In genomic region chr11:23679981-23680380, GRCh38 we compare ENCODE assay signal across 25 cellular contexts.
"Had no signal": no experiment of that assay in that cellular context is flagged by ENCODE, and none has a peak within 500 bp of the region (broad histone marks: within the 10 kb centered on the region; RNA-seq: fewer than 3 reads in every experiment).

No MANE protein-coding gene starts in this region.

- H3K4me3 Mint-ChIP-seq: central memory CD8-positive, alpha-beta T cell; mesothelial cell of epicardium; natural killer cell treated with Interleukin-12 subunit alpha and Interleukin-12 subunit beta and Interleukin-15 and Interleukin-18, amount 100 ng/mL, for 72 hours; neural crest cell; type B pancreatic cell had no signal

- DNase-seq: dermis blood vessel endothelial cell; effector memory CD4-positive, alpha-beta T cell; foreskin melanocyte; head of caudate nucleus; mesenchymal stem cell; naive B cell; stimulated activated CD4-positive, alpha-beta T cell treated with anti-CD3 and anti-CD28 coated beads, Interleukin-15, amount 100 ng/mL, for 24 hours; stimulated activated CD4-positive, alpha-beta T cell treated with anti-CD3 and anti-CD28 coated beads, Interleukin-4, amount 100 ng/mL, for 1 hour; stimulated activated CD8-positive, alpha-beta memory T cell treated with anti-CD3 and anti-CD28 coated beads, Interleukin-4, amount 100 ng/mL, for 48 hours; stimulated activated naive CD4-positive, alpha-beta T cell; substantia nigra; testis; tibial artery; uterus had no signal

- H3K4me1 Mint-ChIP-seq: central memory CD8-positive, alpha-beta T cell; naive B cell; neural crest cell had no signal

- H3K36me3 ChIP-seq: esophagus muscularis mucosa, tibial artery, uterus had no signal

- H3K36me3 Mint-ChIP-seq: mesothelial cell of epicardium; naive B cell; natural killer cell treated with Interleukin-12 subunit alpha and Interleukin-12 subunit beta and Interleukin-15 and Interleukin-18, amount 100 ng/mL, for 72 hours; type B pancreatic cell had no signal

- H3K9me3 Mint-ChIP-seq: mesothelial cell of epicardium; naive B cell; natural killer cell treated with Interleukin-12 subunit alpha and Interleukin-12 subunit beta and Interleukin-15 and Interleukin-18, amount 100 ng/mL, for 72 hours; neural crest cell; type B pancreatic cell had no signal

- H3K4me3 ChIP-seq: coronary artery, esophagus muscularis mucosa, mucosa of descending colon, psoas muscle, skin epidermis, tibial artery, uterus had no signal

- H3K27ac Mint-ChIP-seq: mesothelial cell of epicardium, naive B cell, type B pancreatic cell had no signal

- H3K27me3 ChIP-seq: esophagus muscularis mucosa, testis, tibial artery, uterus had no signal

- H3K9me3 ChIP-seq: esophagus muscularis mucosa, mucosa of descending colon, psoas muscle, testis, tibial artery, uterus had no signal

- ATAC-seq: left lobe of liver, mucosa of descending colon, psoas muscle had no signal

- H3K4me1 ChIP-seq: esophagus muscularis mucosa, psoas muscle, testis, tibial artery, uterus had no signal

- H3K27me3 Mint-ChIP-seq: central memory CD8-positive, alpha-beta T cell; naive B cell; natural killer cell treated with Interleukin-12 subunit alpha and Interleukin-12 subunit beta and Interleukin-15 and Interleukin-18, amount 100 ng/mL, for 72 hours; type B pancreatic cell had no signal

- H3K27ac ChIP-seq: coronary artery, esophagus muscularis mucosa, psoas muscle, skin epidermis, testis, tibial artery, uterus had no signal
